ENCODE assay signal across 1 cellular context in genomic region chr2:137967042-137967441, GRCh38.
TF ChIP-seq lines count a peak whose summit lies in the region.

No MANE protein-coding gene starts in this region.

TF ChIP-seq in HepG2, 621 proteins besides CTCF, POLR2A, EP300 and RAD21 (continued from another document):
- TF ChIP-seq BRF2 (CRISPR knock-in tag; IDR thresholded peaks at IDR 0.05) (no peak), ZNF207 (IDR thresholded peaks at IDR 0.05; ENCODE audit: borderline replicate concordance) (no peak), MLX (CRISPR knock-in tag; IDR thresholded peaks at IDR 0.05) (no peak), KLF11 (CRISPR knock-in tag; IDR thresholded peaks at IDR 0.05) (no peak), UBTF (CRISPR knock-in tag; IDR thresholded peaks at IDR 0.05) (no peak), ZNF282 (IDR thresholded peaks at IDR 0.05; ENCODE audit: partially characterized antibody) (no peak), REST (IDR thresholded peaks at IDR 0.05; ENCODE audit: borderline replicate concordance in 1 of 2, low read depth in 1 of 2, low read length in 2 of 2) (no peak; a peak in 1 of 4 replicates), TBL1XR1 (IDR thresholded peaks at IDR 0.05; ENCODE audit: borderline replicate concordance, low read length, partially characterized antibody) (no peak), ZSCAN29 (CRISPR knock-in tag; conservative IDR thresholded peaks at IDR 0.05) (no peak), ZNF234 (CRISPR knock-in tag; conservative IDR thresholded peaks at IDR 0.05) (no peak), GPN1 (CRISPR knock-in tag; IDR thresholded peaks at IDR 0.05; ENCODE audit: borderline replicate concordance) (no peak), REPIN1 (CRISPR knock-in tag; IDR thresholded peaks at IDR 0.05; ENCODE audit: borderline replicate concordance, low read depth) (peak; percentile 22; the same call in 1 of the 2 replicates), KLF6 (CRISPR knock-in tag; IDR thresholded peaks at IDR 0.05) (no peak), ZNF367 (CRISPR knock-in tag; IDR thresholded peaks at IDR 0.05; ENCODE audit: borderline replicate concordance) (no peak), FOXM1 (CRISPR knock-in tag; IDR thresholded peaks at IDR 0.05) (no peak), ZNF567 (CRISPR knock-in tag; IDR thresholded peaks at IDR 0.05; ENCODE audit: borderline replicate concordance) (no peak), RAD51 (IDR thresholded peaks at IDR 0.05; ENCODE audit: borderline replicate concordance) (no peak), NPAS2 (CRISPR knock-in tag; IDR thresholded peaks at IDR 0.05; ENCODE audit: borderline replicate concordance) (no peak), STAG1 (CRISPR knock-in tag; IDR thresholded peaks at IDR 0.05) (no peak), ZSCAN5A (CRISPR knock-in tag; IDR thresholded peaks at IDR 0.05; ENCODE audit: borderline replicate concordance) (no peak; the same call in 1 of the 2 replicates), U2AF2 (IDR thresholded peaks at IDR 0.05; ENCODE audit: low read depth, low read length) (no peak), FOXK2 (IDR thresholded peaks at IDR 0.05) (no peak), ZNF615 (CRISPR knock-in tag; IDR thresholded peaks at IDR 0.05; ENCODE audit: borderline replicate concordance) (no peak), ZBTB38 (CRISPR knock-in tag; IDR thresholded peaks at IDR 0.05) (peak; percentile 99), WIZ (CRISPR knock-in tag; IDR thresholded peaks at IDR 0.05) (no peak), ZNF225 (CRISPR knock-in tag; IDR thresholded peaks at IDR 0.05) (no peak), MED1 (CRISPR knock-in tag; IDR thresholded peaks at IDR 0.05) (peak; percentile 54), ZBTB8A (CRISPR knock-in tag; IDR thresholded peaks at IDR 0.05; ENCODE audit: borderline replicate concordance, low read depth) (no peak), AGO2 (optimal IDR thresholded peaks at IDR 0.05; ENCODE audit: low read depth, low read length) (no peak), FOXO4 (CRISPR knock-in tag; conservative IDR thresholded peaks at IDR 0.05) (no peak), SATB2 (CRISPR knock-in tag; IDR thresholded peaks at IDR 0.05) (no peak), MAZ (IDR thresholded peaks at IDR 0.05; ENCODE audit: borderline replicate concordance, low read depth, low read length) (no peak), MAZ (CRISPR knock-in tag; IDR thresholded peaks at IDR 0.05; ENCODE audit: low read depth) (0 out of 2 replicates have a peak, but pooled peaks have one; percentile 22), ZNF788 (CRISPR knock-in tag; IDR thresholded peaks at IDR 0.05; ENCODE audit: borderline replicate concordance) (peak; percentile 22; the same call in 1 of the 2 replicates), ZNF34 (CRISPR knock-in tag; IDR thresholded peaks at IDR 0.05; ENCODE audit: borderline replicate concordance) (no peak), ZNF841 (CRISPR knock-in tag; IDR thresholded peaks at IDR 0.05; ENCODE audit: borderline replicate concordance) (no peak), GATA4 (IDR thresholded peaks at IDR 0.05; ENCODE audit: borderline replicate concordance, low read depth) (no peak), ZNF747 (CRISPR knock-in tag; IDR thresholded peaks at IDR 0.05; ENCODE audit: borderline replicate concordance) (no peak), TCF12 (IDR thresholded peaks at IDR 0.05) (no peak), TCF12 (CRISPR knock-in tag; IDR thresholded peaks at IDR 0.05) (no peak), RBAK (CRISPR knock-in tag; IDR thresholded peaks at IDR 0.05) (no peak), FOSL2 (CRISPR knock-in tag; IDR thresholded peaks at IDR 0.05) (peak; percentile 39), ZNF280D (CRISPR knock-in tag; IDR thresholded peaks at IDR 0.05) (peak; percentile 88), SAP130 (CRISPR knock-in tag; IDR thresholded peaks at IDR 0.05; ENCODE audit: low read depth) (peak; percentile 48; the same call in 1 of the 2 replicates), NR2C2 (CRISPR knock-in tag; IDR thresholded peaks at IDR 0.05; ENCODE audit: borderline replicate concordance) (no peak), ZNF605 (CRISPR knock-in tag; IDR thresholded peaks at IDR 0.05) (no peak), DR1 (CRISPR knock-in tag; IDR thresholded peaks at IDR 0.05) (no peak), ZNF792 (CRISPR knock-in tag; IDR thresholded peaks at IDR 0.05) (no peak)
